8 cellular contexts compared by ENCODE assay signal in genomic region chr4:78551420-78552351, GRCh38. TPM values are rescaled to one million over a fixed set of nuclear protein-coding genes. Genes with fewer than 3 reads are reported as not detected.
DNase-seq lines count a peak whose midpoint lies in the region; ATAC-seq and TF ChIP-seq lines count a peak whose summit lies in the region.

A gene with protein sequence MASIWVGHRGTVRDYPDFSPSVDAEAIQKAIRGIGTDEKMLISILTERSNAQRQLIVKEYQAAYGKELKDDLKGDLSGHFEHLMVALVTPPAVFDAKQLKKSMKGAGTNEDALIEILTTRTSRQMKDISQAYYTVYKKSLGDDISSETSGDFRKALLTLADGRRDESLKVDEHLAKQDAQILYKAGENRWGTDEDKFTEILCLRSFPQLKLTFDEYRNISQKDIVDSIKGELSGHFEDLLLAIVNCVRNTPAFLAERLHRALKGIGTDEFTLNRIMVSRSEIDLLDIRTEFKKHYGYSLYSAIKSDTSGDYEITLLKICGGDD (plus strand): TSS chr4:78551770. CDS start chr4:78554474, 2,704 bp downstream.

- 0 out of 2 replicates have a peak, but pooled peaks cover under 1% of the 10 kb centered on the region for H3K9me3 ChIP-seq in HUES6 (ENCODE audit: control insufficient read depth, insufficient read depth, low read depth, low read length)
- H3K9me3 ChIP-seq in cardiac muscle cell (ENCODE audit: low read depth) = no peaks in the 10 kb centered on the region
- no peaks in the 10 kb centered on the region for H3K9me3 ChIP-seq in ovary

- H3K4me3 ChIP-seq in HUES6 (ENCODE audit: low read depth, low read length) (peak within 1 kb of the TSS; percentile 63), cardiac muscle cell (peak within 1 kb of the TSS; percentile 55), ovary (peak within 1 kb of the TSS; percentile 32)

- no peaks in the 10 kb centered on the region for H3K36me3 Mint-ChIP-seq in T-helper 2 cell treated with Interferon-gamma antibody and Interleukin-4, amounts not matched to agents 5 μg/mL and 100 μg/mL, for 36 hours (ENCODE audit: low read depth)
- no peaks in the 10 kb centered on the region for H3K36me3 Mint-ChIP-seq in activated T-helper 17 cell treated with anti-CD3 and anti-CD28 coated beads, Interleukin-2, amount 50 U/mL, for 72 hours (ENCODE audit: low read depth)

- TF ChIP-seq POLR2A in ovary (IDR thresholded peaks at IDR 0.05) = no peak

- ATAC-seq in activated T-helper 17 cell treated with anti-CD3 and anti-CD28 coated beads, Interleukin-2, amount 50 U/mL, for 72 hours (replicated peaks) = no peak

- H3K4me1 ChIP-seq in HUES6 (ENCODE audit: control insufficient read depth, insufficient read depth, low read length) (peaks cover 29% of the 10 kb centered on the region), cardiac muscle cell (ENCODE audit: low read depth) (peaks cover 16% of the 10 kb centered on the region), ovary (ENCODE audit: insufficient read depth) (no peaks in the 10 kb centered on the region)

- H3K27me3 ChIP-seq in HUES6 (ENCODE audit: control insufficient read depth, insufficient read depth, low read length) (peaks cover 26% of the 10 kb centered on the region), cardiac muscle cell (peaks cover 5% of the 10 kb centered on the region), ovary (no peaks in the 10 kb centered on the region)

- intact Hi-C loops in ovary (cut with DNase I) = no loop called here

- WGBS in ovary, 3 donors = 9 to 14% (median 13%) methylated on average over 62 to 65 of the region's 65 CpGs

- H3K27ac Mint-ChIP-seq in T-helper 2 cell treated with Interferon-gamma antibody and Interleukin-4, amounts not matched to agents 5 μg/mL and 100 μg/mL, for 36 hours = no peak within 1 kb of the TSS
- no peak within 1 kb of the TSS for H3K27ac Mint-ChIP-seq in activated T-helper 17 cell treated with anti-CD3 and anti-CD28 coated beads, Interleukin-2, amount 50 U/mL, for 72 hours

- H3K36me3 ChIP-seq in HUES6 (ENCODE audit: control insufficient read depth, insufficient read depth, low read length) (peaks cover 24% of the 10 kb centered on the region; the same call in 1 of the 2 replicates), cardiac muscle cell (no peaks in the 10 kb centered on the region), ovary (no peaks in the 10 kb centered on the region)

- TF ChIP-seq CTCF in cardiac muscle cell (IDR thresholded peaks at IDR 0.05; ENCODE audit: low read depth, low read length) (no peak), ovary (IDR thresholded peaks at IDR 0.05) (no peak)

- H3K27me3 Mint-ChIP-seq in T-helper 2 cell treated with Interferon-gamma antibody and Interleukin-4, amounts not matched to agents 5 μg/mL and 100 μg/mL, for 36 hours (ENCODE audit: low read depth) = peaks cover 37% of the 10 kb centered on the region
- H3K27me3 Mint-ChIP-seq in activated T-helper 17 cell treated with anti-CD3 and anti-CD28 coated beads, Interleukin-2, amount 50 U/mL, for 72 hours = peaks cover 46% of the 10 kb centered on the region

- peak within 1 kb of the TSS; percentile 90 for H3K9ac ChIP-seq in HUES6 (ENCODE audit: low read length)

- H3K27ac ChIP-seq in HUES6 (ENCODE audit: low read depth, low read length) (peak within 1 kb of the TSS; percentile 84), cardiac muscle cell (peak within 1 kb of the TSS; percentile 70), ovary (no peak within 1 kb of the TSS)

- peak within 1 kb of the TSS; percentile 80 for H3K4me3 Mint-ChIP-seq in T-helper 2 cell treated with Interferon-gamma antibody and Interleukin-4, amounts not matched to agents 5 μg/mL and 100 μg/mL, for 36 hours
- H3K4me3 Mint-ChIP-seq in activated T-helper 17 cell treated with anti-CD3 and anti-CD28 coated beads, Interleukin-2, amount 50 U/mL, for 72 hours = peak within 1 kb of the TSS; percentile 52

- H3K4me1 Mint-ChIP-seq in T-helper 2 cell treated with Interferon-gamma antibody and Interleukin-4, amounts not matched to agents 5 μg/mL and 100 μg/mL, for 36 hours (ENCODE audit: low read depth) = peaks cover 9% of the 10 kb centered on the region
- peaks cover 5% of the 10 kb centered on the region for H3K4me1 Mint-ChIP-seq in activated T-helper 17 cell treated with anti-CD3 and anti-CD28 coated beads, Interleukin-2, amount 50 U/mL, for 72 hours

- no peak for DNase-seq in T-helper 2 cell treated with Interferon-gamma antibody and Interleukin-4, amounts not matched to agents 5 μg/mL and 100 μg/mL, for 36 hours (ENCODE audit: low spot score)
- DNase-seq in T-helper 2 cell = no peak
- peak; percentile 32 to 56 for DNase-seq in cardiac muscle cell (ENCODE audit: low read depth in 1 of 2, low spot score in 1 of 2)
- peak in 2 of 5 donors; percentile 18 to 36 for DNase-seq in ovary
- no peak for DNase-seq in SKM-1 (lab: John Stamatoyannopoulos, UW; ENCODE audit: unreplicated experiment)
- no peak for DNase-seq in GM19240 (ENCODE audit: insufficient read length, low spot score)

- TF ChIP-seq EP300 in ovary (IDR thresholded peaks at IDR 0.05) = no peak

- no peaks in the 10 kb centered on the region for H3K9me3 Mint-ChIP-seq in T-helper 2 cell treated with Interferon-gamma antibody and Interleukin-4, amounts not matched to agents 5 μg/mL and 100 μg/mL, for 36 hours
- H3K9me3 Mint-ChIP-seq in activated T-helper 17 cell treated with anti-CD3 and anti-CD28 coated beads, Interleukin-2, amount 50 U/mL, for 72 hours = no peaks in the 10 kb centered on the region

RNA-seq across cellular contexts. Expression of the gene that starts here (rescaled TPM):
- not detected for total RNA-seq in activated T-helper 17 cell treated with anti-CD3 and anti-CD28 coated beads, Interleukin-2, amount 50 U/mL, for 72 hours
- 18.7 and 38.1 TPM in 2 replicates for total RNA-seq in cardiac muscle cell
- 23.7 and 33.3 TPM in 2 replicates for polyA plus RNA-seq in cardiac muscle cell
- 10 to 100 TPM in 2 of 7 donors, 1 to 10 TPM in 5; 1.5 to 63.5 (median 8.1) TPM for total RNA-seq in ovary
- 10 to 100 TPM in 1 of 2 donors, 1 to 10 TPM in 1; 7.7 to 10.2 TPM for polyA plus RNA-seq in ovary

Comparison
In these comparisons a context has a peak if more than half of its experiments do, and no peak if none do; other contexts are left out.
1. DNase-seq: peak in cardiac muscle cell (2 of 2); none in T-helper 2 cell treated with Interferon-gamma antibody and Interleukin-4, amounts not matched to agents 5 μg/mL and 100 μg/mL, for 36 hours (single experiment), T-helper 2 cell (0 of 5), SKM-1 (single experiment) and GM19240 (single experiment).
2. H3K27ac ChIP-seq: peak in HUES6 (single experiment) and cardiac muscle cell (single experiment); none in ovary (0 of 2).
3. Peak in every context shown above with its lines, with median percentiles within 50 percentile points of each other: H3K4me3 ChIP-seq.